ENCODE assay signal across 1 cellular context in the genomic region with DNA sequence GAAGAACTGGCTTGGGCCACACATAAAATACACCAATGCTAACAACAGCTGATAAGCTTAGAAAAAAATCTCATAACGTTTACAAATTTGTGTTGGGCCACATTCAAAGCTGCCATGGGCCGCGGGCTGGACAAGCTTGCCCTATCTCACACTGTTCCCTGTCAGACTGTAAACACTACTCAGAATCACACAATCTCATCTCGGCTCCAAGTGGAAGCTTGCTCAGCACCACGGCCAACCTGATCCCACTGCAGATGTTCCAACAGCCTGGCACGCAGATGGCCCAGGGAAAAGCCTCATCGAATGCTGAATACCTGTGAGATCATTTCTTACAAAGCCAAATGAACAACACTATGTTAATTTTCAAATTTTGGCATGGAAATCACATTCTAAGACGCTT.
TF ChIP-seq lines count a peak whose summit lies in the region.

No MANE protein-coding gene starts in this region.

TF ChIP-seq in GM12878, 131 proteins besides CTCF, POLR2A, EP300 and RAD21 (continued from another document):
- TF ChIP-seq CEBPZ (IDR thresholded peaks at IDR 0.05; ENCODE audit: low read depth, low read length) (no peak), ASH2L (IDR thresholded peaks at IDR 0.05; ENCODE audit: borderline replicate concordance, low read depth) (no peak), KAT2A (conservative IDR thresholded peaks at IDR 0.05; ENCODE audit: control insufficient read depth, low read depth, low read length) (no peak), TAF1 (IDR thresholded peaks at IDR 0.05; ENCODE audit: borderline replicate concordance, low read depth, low read length) (no peak), CBX3 (IDR thresholded peaks at IDR 0.05; ENCODE audit: borderline replicate concordance, low read depth) (no peak), NFXL1 (IDR thresholded peaks at IDR 0.05; ENCODE audit: borderline replicate concordance) (no peak), SIX5 (IDR thresholded peaks at IDR 0.05; ENCODE audit: low read depth, low read length, severe bottlenecking) (no peak), SP1 (IDR thresholded peaks at IDR 0.05; ENCODE audit: low read depth, low read length) (no peak), SIN3A (IDR thresholded peaks at IDR 0.05; ENCODE audit: low read depth, low read length) (no peak), ZBTB40 (IDR thresholded peaks at IDR 0.05; ENCODE audit: borderline replicate concordance) (no peak), JUNB (IDR thresholded peaks at IDR 0.05) (no peak)
- TF ChIP-seq, protein P1, sequence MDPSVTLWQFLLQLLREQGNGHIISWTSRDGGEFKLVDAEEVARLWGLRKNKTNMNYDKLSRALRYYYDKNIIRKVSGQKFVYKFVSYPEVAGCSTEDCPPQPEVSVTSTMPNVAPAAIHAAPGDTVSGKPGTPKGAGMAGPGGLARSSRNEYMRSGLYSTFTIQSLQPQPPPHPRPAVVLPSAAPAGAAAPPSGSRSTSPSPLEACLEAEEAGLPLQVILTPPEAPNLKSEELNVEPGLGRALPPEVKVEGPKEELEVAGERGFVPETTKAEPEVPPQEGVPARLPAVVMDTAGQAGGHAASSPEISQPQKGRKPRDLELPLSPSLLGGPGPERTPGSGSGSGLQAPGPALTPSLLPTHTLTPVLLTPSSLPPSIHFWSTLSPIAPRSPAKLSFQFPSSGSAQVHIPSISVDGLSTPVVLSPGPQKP (IDR thresholded peaks at IDR 0.05; ENCODE audit: low read depth, low read length): no peak
